ENCODE assay signal across 11 cellular contexts in genomic region chr11:109864834-109865557, GRCh38.
DNase-seq lines count a peak whose midpoint lies in the region; ATAC-seq, FAIRE-seq and TF ChIP-seq lines count a peak whose summit lies in the region.
"Had no signal": no experiment of that assay in that cellular context is flagged by ENCODE, and none has a peak within 500 bp of the region (broad histone marks: within the 10 kb centered on the region; RNA-seq: fewer than 3 reads in every experiment).

No MANE protein-coding gene starts in this region.

- no peak for TF ChIP-seq CTCF in cardiac muscle cell (IDR thresholded peaks at IDR 0.05; ENCODE audit: low read depth, low read length)
- TF ChIP-seq CTCF in upper lobe of right lung (IDR thresholded peaks at IDR 0.05): no peak

- ATAC-seq in Right ventricle myocardium inferior (no peak), HG03097 (IDR thresholded peaks at IDR 0.05; ENCODE audit: low FRiP score, unreplicated experiment) (peak; percentile 24), upper lobe of right lung (peak; percentile 31)
- ATAC-seq in activated naive CD8-positive, alpha-beta T cell treated with anti-CD3 and anti-CD28 coated beads, Interleukin-2, amount 50 U/mL, for 24 hours: no peak

- peaks cover 26% of the 10 kb centered on the region for H3K4me1 Mint-ChIP-seq in activated naive CD8-positive, alpha-beta T cell treated with anti-CD3 and anti-CD28 coated beads, Interleukin-2, amount 50 U/mL, for 24 hours

- H3K9me3 Mint-ChIP-seq in activated naive CD8-positive, alpha-beta T cell treated with anti-CD3 and anti-CD28 coated beads, Interleukin-2, amount 50 U/mL, for 24 hours: peaks cover 4% of the 10 kb centered on the region

- peak overlapping the region; percentile 79 for H3K27ac Mint-ChIP-seq in activated naive CD8-positive, alpha-beta T cell treated with anti-CD3 and anti-CD28 coated beads, Interleukin-2, amount 50 U/mL, for 24 hours

- FAIRE-seq in small intestine (lab: Jason Lieb, UNC): no peak

- H3K9me3 ChIP-seq in cardiac muscle cell (ENCODE audit: low read depth): no peaks in the 10 kb centered on the region
- H3K9me3 ChIP-seq in upper lobe of right lung: no peaks in the 10 kb centered on the region
- H3K9me3 ChIP-seq in small intestine (ENCODE audit: control insufficient read depth, low read depth): no peaks in the 10 kb centered on the region

- H3K4me1 ChIP-seq in cardiac muscle cell (ENCODE audit: low read depth): peaks cover 38% of the 10 kb centered on the region
- H3K4me1 ChIP-seq in upper lobe of right lung: no peaks in the 10 kb centered on the region
- H3K4me1 ChIP-seq in small intestine (ENCODE audit: control insufficient read depth in 2 of 2, insufficient read depth in 1 of 2, low read depth in 1 of 2, low read length in 1 of 2): no peaks in the 10 kb centered on the region

- H3K36me3 Mint-ChIP-seq in activated naive CD8-positive, alpha-beta T cell treated with anti-CD3 and anti-CD28 coated beads, Interleukin-2, amount 50 U/mL, for 24 hours (ENCODE audit: low read depth): no peaks in the 10 kb centered on the region

- H3K27ac ChIP-seq in cardiac muscle cell: peak overlapping the region; percentile 6
- no peak overlapping the region for H3K27ac ChIP-seq in upper lobe of right lung
- no peak overlapping the region for H3K27ac ChIP-seq in small intestine (ENCODE audit: low read depth in 1 of 2, low read length in 1 of 2)
- H3K27ac ChIP-seq: C4-2B, SK-N-MC had no signal

- H3K4me3 ChIP-seq in cardiac muscle cell (no peak overlapping the region), upper lobe of right lung (no peak overlapping the region), small intestine (ENCODE audit: low read depth in 1 of 2, low read length in 2 of 2) (no peak overlapping the region)

- WGBS in small intestine, 3 donors: 55 to 60% (median 55%) methylated on average over 3 of the region's 3 CpGs

- peak; percentile 52 to 84 for DNase-seq in cardiac muscle cell (ENCODE audit: low read depth in 1 of 2, low spot score in 1 of 2)
- no peak for DNase-seq in Right ventricle myocardium inferior (ENCODE audit: missing footprints)
- DNase-seq in activated naive CD8-positive, alpha-beta T cell treated with anti-CD3 and anti-CD28 coated beads, Interleukin-2, amount 50 U/mL, for 24 hours: no peak
- DNase-seq in upper lobe of right lung: no peak
- DNase-seq in small intestine: no peak
- DNase-seq in NCI-H1092 (lab: John Stamatoyannopoulos, UW): no peak
- DNase-seq in activated effector memory CD4-positive, alpha-beta T cell treated with anti-CD3 and anti-CD28 coated beads, Interleukin-2, amount 50 U/mL, for 16 hours: no peak
- DNase-seq: activated naive CD4-positive, alpha-beta T cell had no signal

- peak overlapping the region; percentile 1 for H3K4me3 Mint-ChIP-seq in activated naive CD8-positive, alpha-beta T cell treated with anti-CD3 and anti-CD28 coated beads, Interleukin-2, amount 50 U/mL, for 24 hours

- intact Hi-C loops in Right ventricle myocardium inferior (cut with DNase I): loop anchor here (5.0 kb wide), 1 partner anchor 1168 kb away; no protein-coding TSS in a partner anchor
- intact Hi-C loops in upper lobe of right lung (cut with DNase I): no loop called here

- H3K27me3 Mint-ChIP-seq in activated naive CD8-positive, alpha-beta T cell treated with anti-CD3 and anti-CD28 coated beads, Interleukin-2, amount 50 U/mL, for 24 hours: peaks cover 4% of the 10 kb centered on the region

- H3K36me3 ChIP-seq in cardiac muscle cell (no peaks in the 10 kb centered on the region), upper lobe of right lung (no peaks in the 10 kb centered on the region), small intestine (ENCODE audit: control insufficient read depth in 2 of 2, insufficient read depth in 2 of 2, low read length in 2 of 2) (no peaks in the 10 kb centered on the region)

- H3K27me3 ChIP-seq in cardiac muscle cell (no peaks in the 10 kb centered on the region), upper lobe of right lung (no peaks in the 10 kb centered on the region), small intestine (ENCODE audit: control insufficient read depth in 2 of 2, insufficient read depth in 2 of 2, low read length in 2 of 2) (no peaks in the 10 kb centered on the region)

Comparison
In these comparisons a context has a peak if more than half of its experiments do, and no peak if none do; other contexts are left out.
1. DNase-seq: peak in cardiac muscle cell (2 of 2); none in Right ventricle myocardium inferior (single experiment), activated naive CD8-positive, alpha-beta T cell treated with anti-CD3 and anti-CD28 coated beads, Interleukin-2, amount 50 U/mL, for 24 hours (single experiment), upper lobe of right lung (single experiment), small intestine (single experiment), NCI-H1092 (single experiment) and activated effector memory CD4-positive, alpha-beta T cell treated with anti-CD3 and anti-CD28 coated beads, Interleukin-2, amount 50 U/mL, for 16 hours (single experiment).
2. ATAC-seq: peak in HG03097 (single experiment) and upper lobe of right lung (single experiment); none in Right ventricle myocardium inferior (single experiment) and activated naive CD8-positive, alpha-beta T cell treated with anti-CD3 and anti-CD28 coated beads, Interleukin-2, amount 50 U/mL, for 24 hours (single experiment).